Comparison of ENCODE assay signal across 17 cellular contexts in the genomic region with DNA sequence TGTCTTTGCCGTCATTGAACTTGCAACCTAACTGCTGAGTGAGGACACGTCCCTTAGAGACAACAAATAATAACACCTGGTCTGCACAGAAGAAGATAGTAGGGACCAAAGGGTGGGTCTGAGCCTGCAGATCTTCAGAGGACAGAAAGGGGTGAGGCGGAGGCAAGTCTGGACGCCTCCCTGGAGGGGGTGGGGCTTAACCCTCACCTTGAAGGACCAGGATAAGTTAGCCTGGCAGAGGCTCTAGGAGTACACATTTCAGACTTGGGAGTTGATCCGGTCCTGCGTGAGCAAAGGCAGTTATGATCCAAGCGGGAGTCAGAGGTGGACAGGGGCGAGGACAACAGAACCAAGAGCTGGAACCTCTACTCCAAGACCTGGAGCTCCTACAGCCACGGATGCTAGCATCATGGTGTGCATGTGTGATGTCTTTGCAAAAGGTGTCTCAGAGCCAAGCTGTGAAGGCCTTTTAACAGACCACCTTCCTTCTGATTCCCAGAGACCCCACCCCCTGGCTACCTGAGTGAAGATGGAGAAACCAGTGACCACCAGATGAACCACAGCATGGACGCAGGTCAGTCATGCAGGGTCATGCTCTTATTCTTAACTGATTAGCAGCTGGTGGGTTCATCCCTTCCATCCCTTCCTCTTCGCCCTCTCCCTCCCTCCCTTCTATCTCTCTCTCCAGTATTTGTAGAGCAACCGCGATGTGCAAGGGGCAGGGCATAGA.
DNase-seq lines count a peak whose midpoint lies in the region; ATAC-seq and TF ChIP-seq lines count a peak whose summit lies in the region.
"Had no signal": no experiment of that assay in that cellular context is flagged by ENCODE, and none has a peak within 500 bp of the region (broad histone marks: within the 10 kb centered on the region; RNA-seq: fewer than 3 reads in every experiment).

No MANE protein-coding gene starts in this region.

- ATAC-seq in foreskin keratinocyte (peak; percentile 60), GM21447 (IDR thresholded peaks at IDR 0.05; ENCODE audit: unreplicated experiment) (no peak)
- ATAC-seq: activated T-cell treated with anti-CD3 and anti-CD28 coated beads, Interleukin-2, amount 50 U/mL, for 72 hours; effector memory CD8-positive, alpha-beta T cell; left lobe of liver had no signal

- intact Hi-C loops in activated CD4-positive, alpha-beta T cell treated with anti-CD3 and anti-CD28 coated beads, Interleukin-2, amount 10 ng/mL, durations not matched to agents 24 days and 14 days (cut with micrococcal nuclease), result no loop called here
- intact Hi-C loops in activated CD4-positive, alpha-beta memory T cell treated with anti-CD3 and anti-CD28 coated beads for 36 hours (cut with micrococcal nuclease), result no loop called here

- no peak overlapping the region for H3K4me3 Mint-ChIP-seq in activated CD4-positive, alpha-beta T cell treated with anti-CD3 and anti-CD28 coated beads, Interleukin-2, amount 10 ng/mL, durations not matched to agents 24 days and 14 days
- no peak overlapping the region for H3K4me3 Mint-ChIP-seq in activated CD4-positive, alpha-beta memory T cell treated with anti-CD3 and anti-CD28 coated beads for 36 hours
- H3K4me3 Mint-ChIP-seq: activated T-cell treated with anti-CD3 and anti-CD28 coated beads, Interleukin-2, amount 50 U/mL, for 72 hours; effector memory CD8-positive, alpha-beta T cell had no signal

- no peak for DNase-seq in activated CD4-positive, alpha-beta T cell treated with anti-CD3 and anti-CD28 coated beads, Interleukin-2, amount 10 ng/mL, durations not matched to agents 24 days and 14 days
- no peak for DNase-seq in activated CD4-positive, alpha-beta T cell treated with anti-CD3 and anti-CD28 coated beads, Interleukin-2, amount 50 U/mL, for 4 hours
- no peak for DNase-seq in activated CD4-positive, alpha-beta memory T cell treated with anti-CD3 and anti-CD28 coated beads for 36 hours
- DNase-seq in foreskin keratinocyte (peak in 1 of 2 donors; percentile 54), iPS-NIHi7 (ENCODE audit: extremely low spot score) (no peak)
- DNase-seq in stimulated activated naive CD4-positive, alpha-beta T cell (lab: John Stamatoyannopoulos, UW), result no peak
- DNase-seq: 8988T; activated T-cell treated with anti-CD3 and anti-CD28 coated beads, Interleukin-2, amount 50 U/mL, for 72 hours; effector memory CD8-positive, alpha-beta T cell; NCI-H2029 treated with DMSO at 0.1 percent for 48 hours; NCI-H526 treated with DMSO at 0.1 percent for 48 hours; small intestine; SW 1271 had no signal

- H3K9me3 ChIP-seq in skeletal muscle tissue (ENCODE audit: control insufficient read depth in 3 of 3, low read length in 3 of 3), result no peaks in the 10 kb centered on the region
- H3K9me3 ChIP-seq: HAP-1 had no signal

- peak overlapping the region; percentile 65 for H3K27ac Mint-ChIP-seq in activated CD4-positive, alpha-beta T cell treated with anti-CD3 and anti-CD28 coated beads, Interleukin-2, amount 10 ng/mL, durations not matched to agents 24 days and 14 days
- peak overlapping the region; percentile 21 for H3K27ac Mint-ChIP-seq in activated CD4-positive, alpha-beta memory T cell treated with anti-CD3 and anti-CD28 coated beads for 36 hours
- H3K27ac Mint-ChIP-seq: activated T-cell treated with anti-CD3 and anti-CD28 coated beads, Interleukin-2, amount 50 U/mL, for 72 hours had no signal

- no peaks in the 10 kb centered on the region for H3K27me3 Mint-ChIP-seq in activated CD4-positive, alpha-beta T cell treated with anti-CD3 and anti-CD28 coated beads, Interleukin-2, amount 10 ng/mL, durations not matched to agents 24 days and 14 days
- H3K27me3 Mint-ChIP-seq in activated CD4-positive, alpha-beta memory T cell treated with anti-CD3 and anti-CD28 coated beads for 36 hours, result no peaks in the 10 kb centered on the region
- H3K27me3 Mint-ChIP-seq: effector memory CD8-positive, alpha-beta T cell had no signal

- H3K4me3 ChIP-seq in skeletal muscle tissue (ENCODE audit: low read length in 3 of 3), result peak overlapping the region; percentile 56 to 77 (median 62)
- H3K4me3 ChIP-seq: HAP-1 had no signal

- no peak for TF ChIP-seq CTCF in foreskin keratinocyte (conservative IDR thresholded peaks at IDR 0.05)

- POLR2A ChIA-PET in activated CD4-positive, alpha-beta memory T cell treated with anti-CD3 and anti-CD28 coated beads for 36 hours (lab: Charles Lee), result no interaction called here

- CTCF ChIA-PET in activated CD4-positive, alpha-beta memory T cell treated with anti-CD3 and anti-CD28 coated beads for 36 hours (lab: Charles Lee), result no interaction called here

- H3K4me1 ChIP-seq in foreskin keratinocyte (peaks cover 17% of the 10 kb centered on the region), skeletal muscle tissue (ENCODE audit: control insufficient read depth in 3 of 3, insufficient read depth in 3 of 3, low read length in 3 of 3) (peaks cover 83 to 92% (median 88%) of the 10 kb centered on the region in 3 donors)

- H3K27ac ChIP-seq in foreskin keratinocyte, result peak overlapping the region; percentile 76
- peak overlapping the region; percentile 73 for H3K27ac ChIP-seq in skeletal muscle tissue (ENCODE audit: low read depth, low read length)

- peaks cover 26% of the 10 kb centered on the region for H3K4me1 Mint-ChIP-seq in activated CD4-positive, alpha-beta T cell treated with anti-CD3 and anti-CD28 coated beads, Interleukin-2, amount 10 ng/mL, durations not matched to agents 24 days and 14 days
- H3K4me1 Mint-ChIP-seq in activated CD4-positive, alpha-beta memory T cell treated with anti-CD3 and anti-CD28 coated beads for 36 hours (ENCODE audit: low read depth), result peaks cover 28% of the 10 kb centered on the region

- H3K9ac ChIP-seq in skeletal muscle tissue (ENCODE audit: low read depth in 1 of 3, low read length in 3 of 3), result peak overlapping the region; percentile 36 to 80 (median 48)

- peaks cover 18 to 33% (median 27%) of the 10 kb centered on the region in 3 donors for H3K36me3 ChIP-seq in skeletal muscle tissue (ENCODE audit: control insufficient read depth in 3 of 3, insufficient read depth in 3 of 3, low read length in 3 of 3)

- H3K36me3 Mint-ChIP-seq in activated CD4-positive, alpha-beta T cell treated with anti-CD3 and anti-CD28 coated beads, Interleukin-2, amount 10 ng/mL, durations not matched to agents 24 days and 14 days (ENCODE audit: low read depth), result peaks cover 61% of the 10 kb centered on the region
- peaks cover 35% of the 10 kb centered on the region for H3K36me3 Mint-ChIP-seq in activated CD4-positive, alpha-beta memory T cell treated with anti-CD3 and anti-CD28 coated beads for 36 hours

- no peaks in the 10 kb centered on the region for H3K9me3 Mint-ChIP-seq in activated CD4-positive, alpha-beta T cell treated with anti-CD3 and anti-CD28 coated beads, Interleukin-2, amount 10 ng/mL, durations not matched to agents 24 days and 14 days
- H3K9me3 Mint-ChIP-seq in activated CD4-positive, alpha-beta memory T cell treated with anti-CD3 and anti-CD28 coated beads for 36 hours, result no peaks in the 10 kb centered on the region
- H3K9me3 Mint-ChIP-seq: activated T-cell treated with anti-CD3 and anti-CD28 coated beads, Interleukin-2, amount 50 U/mL, for 72 hours; effector memory CD8-positive, alpha-beta T cell had no signal

- H3K27me3 ChIP-seq in foreskin keratinocyte, result no peaks in the 10 kb centered on the region
- no peaks in the 10 kb centered on the region for H3K27me3 ChIP-seq in skeletal muscle tissue (ENCODE audit: control insufficient read depth in 3 of 3, insufficient read depth in 3 of 3, low read length in 3 of 3)
